In the genomic region with DNA sequence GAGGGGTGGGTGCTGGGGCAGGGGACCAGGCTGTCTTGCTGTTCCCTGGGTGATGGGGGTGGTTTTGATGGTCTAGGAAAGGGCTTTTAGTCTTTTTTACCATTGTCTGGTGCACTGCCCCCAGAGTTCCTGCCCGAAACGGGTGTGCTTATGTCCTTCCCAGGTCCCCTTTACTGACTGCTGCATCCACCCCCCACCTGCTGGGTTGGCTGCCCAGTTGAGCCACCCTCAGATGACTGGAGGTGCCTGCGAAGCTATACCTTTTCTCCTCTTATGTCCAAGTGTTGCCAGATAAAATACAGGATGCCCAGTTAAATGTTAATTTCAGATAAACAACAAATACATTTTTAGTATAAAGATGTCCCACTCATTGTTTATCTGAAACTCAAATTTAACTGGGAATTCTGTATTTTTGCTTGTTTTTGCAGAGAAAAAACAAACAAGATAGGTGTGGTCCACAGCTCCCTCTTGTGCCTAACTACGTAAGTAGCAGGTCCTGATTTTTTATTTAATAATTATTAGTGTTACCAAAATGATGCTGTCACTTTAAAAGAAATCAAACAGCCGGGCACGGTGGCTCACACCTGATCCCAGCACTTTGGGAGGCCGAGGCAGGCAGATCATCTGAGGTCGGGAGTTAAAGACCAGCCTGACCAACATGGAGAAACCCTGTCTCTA, we compare ENCODE assay signal across 1 cellular context.
A peak's percentile ranks its signal among the peaks of the same experiment; 100 is the strongest.
TF ChIP-seq lines count a peak whose summit lies in the region.

No MANE protein-coding gene starts in this region.

TF ChIP-seq in A549, 52 proteins besides CTCF, POLR2A, EP300 and RAD21 (continued from another document):
- TF ChIP-seq, protein P1, sequence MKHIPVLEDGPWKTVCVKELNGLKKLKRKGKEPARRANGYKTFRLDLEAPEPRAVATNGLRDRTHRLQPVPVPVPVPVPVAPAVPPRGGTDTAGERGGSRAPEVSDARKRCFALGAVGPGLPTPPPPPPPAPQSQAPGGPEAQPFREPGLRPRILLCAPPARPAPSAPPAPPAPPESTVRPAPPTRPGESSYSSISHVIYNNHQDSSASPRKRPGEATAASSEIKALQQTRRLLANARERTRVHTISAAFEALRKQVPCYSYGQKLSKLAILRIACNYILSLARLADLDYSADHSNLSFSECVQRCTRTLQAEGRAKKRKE (CRISPR knock-in tag; IDR thresholded peaks at IDR 0.05; ENCODE audit: low read depth), result no peak
- TF ChIP-seq NPAS2 (CRISPR knock-in tag; IDR thresholded peaks at IDR 0.05; ENCODE audit: borderline replicate concordance) (no peak), ZFP36 (IDR thresholded peaks at IDR 0.05; ENCODE audit: borderline replicate concordance, partially characterized antibody) (no peak), GATA3 (IDR thresholded peaks at IDR 0.05; ENCODE audit: borderline replicate concordance) (no peak), SMC3 (IDR thresholded peaks at IDR 0.05) (peak; percentile 78), FOSL2 (IDR thresholded peaks at IDR 0.05) (no peak), FOSL2 (CRISPR knock-in tag; IDR thresholded peaks at IDR 0.05) (no peak)
- TF ChIP-seq, protein P2, sequence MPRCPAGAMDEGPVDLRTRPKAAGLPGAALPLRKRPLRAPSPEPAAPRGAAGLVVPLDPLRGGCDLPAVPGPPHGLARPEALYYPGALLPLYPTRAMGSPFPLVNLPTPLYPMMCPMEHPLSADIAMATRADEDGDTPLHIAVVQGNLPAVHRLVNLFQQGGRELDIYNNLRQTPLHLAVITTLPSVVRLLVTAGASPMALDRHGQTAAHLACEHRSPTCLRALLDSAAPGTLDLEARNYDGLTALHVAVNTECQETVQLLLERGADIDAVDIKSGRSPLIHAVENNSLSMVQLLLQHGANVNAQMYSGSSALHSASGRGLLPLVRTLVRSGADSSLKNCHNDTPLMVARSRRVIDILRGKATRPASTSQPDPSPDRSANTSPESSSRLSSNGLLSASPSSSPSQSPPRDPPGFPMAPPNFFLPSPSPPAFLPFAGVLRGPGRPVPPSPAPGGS (IDR thresholded peaks at IDR 0.05), result no peak
